In the genomic region with DNA sequence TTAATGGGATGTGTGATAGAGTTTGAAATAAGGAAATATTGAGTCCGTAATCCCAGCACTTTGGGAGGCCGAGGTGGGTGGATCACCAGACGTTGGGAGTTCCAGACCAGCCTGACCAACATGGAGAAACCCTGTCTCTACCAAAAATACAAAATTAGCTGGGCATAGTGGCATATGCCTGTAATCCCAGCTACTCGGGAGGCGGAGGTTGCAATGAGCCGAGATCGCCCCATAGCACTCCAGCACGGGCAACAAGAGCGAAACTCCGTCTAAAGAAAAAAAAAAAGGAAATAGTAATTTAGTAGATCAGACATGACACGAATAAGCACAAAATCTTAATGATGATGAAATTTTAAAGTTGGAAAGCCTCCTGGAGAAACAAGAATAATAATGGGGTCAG, we compare ENCODE assay signal across 2 cellular contexts.
TF ChIP-seq lines count a peak whose summit lies in the region.

No MANE protein-coding gene starts in this region.

TF ChIP-seq in WTC11, 78 proteins besides CTCF, POLR2A, EP300 and RAD21:
- TF ChIP-seq ZNF671 (CRISPR knock-in tag; IDR thresholded peaks at IDR 0.05), result 0 out of 2 replicates have a peak, but pooled peaks have one; percentile 16
- TF ChIP-seq TP53 (CRISPR knock-in tag; IDR thresholded peaks at IDR 0.05), result no peak
- TF ChIP-seq ZNF416 (CRISPR knock-in tag; IDR thresholded peaks at IDR 0.05), result peak; percentile 67; the same call in 1 of the 2 replicates
- TF ChIP-seq, protein P1, sequence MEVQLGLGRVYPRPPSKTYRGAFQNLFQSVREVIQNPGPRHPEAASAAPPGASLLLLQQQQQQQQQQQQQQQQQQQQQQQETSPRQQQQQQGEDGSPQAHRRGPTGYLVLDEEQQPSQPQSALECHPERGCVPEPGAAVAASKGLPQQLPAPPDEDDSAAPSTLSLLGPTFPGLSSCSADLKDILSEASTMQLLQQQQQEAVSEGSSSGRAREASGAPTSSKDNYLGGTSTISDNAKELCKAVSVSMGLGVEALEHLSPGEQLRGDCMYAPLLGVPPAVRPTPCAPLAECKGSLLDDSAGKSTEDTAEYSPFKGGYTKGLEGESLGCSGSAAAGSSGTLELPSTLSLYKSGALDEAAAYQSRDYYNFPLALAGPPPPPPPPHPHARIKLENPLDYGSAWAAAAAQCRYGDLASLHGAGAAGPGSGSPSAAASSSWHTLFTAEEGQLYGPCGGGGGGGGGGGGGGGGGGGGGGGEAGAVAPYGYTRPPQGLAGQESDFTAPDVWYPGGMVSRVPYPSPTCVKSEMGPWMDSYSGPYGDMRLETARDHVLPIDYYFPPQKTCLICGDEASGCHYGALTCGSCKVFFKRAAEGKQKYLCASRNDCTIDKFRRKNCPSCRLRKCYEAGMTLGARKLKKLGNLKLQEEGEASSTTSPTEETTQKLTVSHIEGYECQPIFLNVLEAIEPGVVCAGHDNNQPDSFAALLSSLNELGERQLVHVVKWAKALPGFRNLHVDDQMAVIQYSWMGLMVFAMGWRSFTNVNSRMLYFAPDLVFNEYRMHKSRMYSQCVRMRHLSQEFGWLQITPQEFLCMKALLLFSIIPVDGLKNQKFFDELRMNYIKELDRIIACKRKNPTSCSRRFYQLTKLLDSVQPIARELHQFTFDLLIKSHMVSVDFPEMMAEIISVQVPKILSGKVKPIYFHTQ (CRISPR knock-in tag; IDR thresholded peaks at IDR 0.05), result peak; percentile 70; the same call in 1 of the 2 replicates

TF ChIP-seq in H1, 55 proteins besides CTCF, POLR2A, EP300 and RAD21:
- TF ChIP-seq CEBPB (IDR thresholded peaks at IDR 0.05; ENCODE audit: low read depth, low read length), result no peak
- TF ChIP-seq YY1 (IDR thresholded peaks at IDR 0.05; ENCODE audit: low read depth, low read length), result no peak
- no peak for TF ChIP-seq CHD1 (IDR thresholded peaks at IDR 0.05; ENCODE audit: low read depth, low read length)
- TF ChIP-seq POLR2AphosphoS5 (IDR thresholded peaks at IDR 0.05; ENCODE audit: low read depth, low read length), result peak; percentile 34; the same call in 1 of the 2 replicates
- no peak for TF ChIP-seq GABPA (IDR thresholded peaks at IDR 0.05; ENCODE audit: borderline replicate concordance, insufficient read depth, low read length)
- TF ChIP-seq JUND (IDR thresholded peaks at IDR 0.05; ENCODE audit: low read length), result no peak
- TF ChIP-seq SAP30 (IDR thresholded peaks at IDR 0.05; ENCODE audit: insufficient read depth, insufficient replicate concordance, low read length), result no peak
- no peak for TF ChIP-seq ZNF274 (IDR thresholded peaks at IDR 0.05; ENCODE audit: borderline replicate concordance, extremely low read depth, low read length)
